In the genomic region with DNA sequence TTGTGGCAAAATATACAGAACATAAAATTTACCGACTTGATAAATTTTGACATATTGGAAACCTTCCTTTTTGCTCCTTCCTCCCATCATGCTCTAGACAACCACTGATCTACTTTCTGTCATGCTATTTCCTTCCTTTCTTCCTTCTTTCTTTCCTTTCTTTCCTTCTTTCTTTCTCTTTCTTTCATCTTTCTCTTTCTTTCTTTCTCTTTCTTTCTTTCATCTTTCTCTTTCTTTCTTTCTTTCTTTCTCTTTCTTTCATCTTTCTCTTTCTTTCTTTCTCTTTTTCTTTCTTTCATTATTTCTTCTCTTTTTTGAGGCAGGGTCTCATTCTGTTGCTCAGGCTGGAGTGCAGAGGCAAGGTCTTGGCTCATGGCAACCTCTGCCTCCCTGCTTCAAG, we compare ENCODE assay signal across 28 cellular contexts.
"Had no signal": no experiment of that assay in that cellular context is flagged by ENCODE, and none has a peak within 500 bp of the region (broad histone marks: within the 10 kb centered on the region; RNA-seq: fewer than 3 reads in every experiment).

No MANE protein-coding gene starts in this region.

- H3K4me2 ChIP-seq: neural progenitor cell, smooth muscle cell had no signal

- H3K27ac Mint-ChIP-seq: mesothelial cell of epicardium; naive B cell; natural killer cell; nephron progenitor cell; neural progenitor cell; stimulated activated memory B cell treated with anti-CD40 and anti-IgM and Interleukin-4, amounts not matched to agents 10 μg/mL and 1 μg/mL and 100 μg/mL, for 72 hours; type B pancreatic cell had no signal

- H3K4me3 ChIP-seq: left lung, lower lobe of right lung, neural progenitor cell, right atrium auricular region, right lobe of liver, smooth muscle cell, tibial nerve, vagina had no signal

- FAIRE-seq: kidney had no signal

- H3K9ac ChIP-seq: neural progenitor cell had no signal

- H3K27ac ChIP-seq: left lung, lower lobe of right lung, neural progenitor cell, neutrophil, right atrium auricular region, right lobe of liver, tibial nerve, vagina had no signal

- H3K9me3 ChIP-seq: left lung, lower lobe of right lung, neutrophil, right atrium auricular region, right lobe of liver, tibial nerve, vagina had no signal

- DNase-seq: hippocampal formation; kidney; left colon; left lung; lower lobe of right lung; mammary epithelial cell; mesendoderm; naive B cell; natural killer cell; nephron progenitor cell; occipital lobe; right lobe of liver; stimulated activated CD4-positive, alpha-beta T cell treated with anti-CD3 and anti-CD28 coated beads, Interleukin-1b, Interleukin-23, amount 100 ng/mL, for 48 hours; stimulated activated CD4-positive, alpha-beta T cell treated with anti-CD3 and anti-CD28 coated beads, Interleukin-2, amount 100 ng/mL, for 48 hours; stimulated activated CD4-positive, alpha-beta T cell treated with anti-CD3 and anti-CD28 coated beads, Interleukin-4, amount 100 ng/mL, for 4 hours; stimulated activated CD8-positive, alpha-beta memory T cell treated with anti-CD3 and anti-CD28 coated beads, Interleukin-4, amount 100 ng/mL, for 48 hours; stimulated activated naive CD8-positive, alpha-beta T cell treated with anti-CD3 and anti-CD28 coated beads, Interleukin-15, Interleukin-2, amounts not matched to agents 100 U/mL and 50 U/mL, for 24 hours; substantia nigra had no signal

- ATAC-seq: left colon; left lung; lower lobe of right lung; natural killer cell; right lobe of liver; stimulated activated memory B cell treated with anti-CD40 and anti-IgM and Interleukin-4, amounts not matched to agents 10 μg/mL and 1 μg/mL and 100 μg/mL, for 72 hours; stimulated activated naive CD8-positive, alpha-beta T cell treated with anti-CD3 and anti-CD28 coated beads, Interleukin-15, Interleukin-2, amounts not matched to agents 100 U/mL and 50 U/mL, for 24 hours had no signal

- H3K9me3 Mint-ChIP-seq: natural killer cell; stimulated activated memory B cell treated with anti-CD40 and anti-IgM and Interleukin-4, amounts not matched to agents 10 μg/mL and 1 μg/mL and 100 μg/mL, for 72 hours had no signal

- H3K36me3 ChIP-seq: left lung, lower lobe of right lung, neural progenitor cell, neutrophil, right atrium auricular region, right lobe of liver, tibial nerve, vagina had no signal

- H3K27me3 ChIP-seq: left lung, neural progenitor cell, right atrium auricular region, right lobe of liver, tibial nerve, vagina had no signal

- H3K4me1 ChIP-seq: left lung, lower lobe of right lung, neural progenitor cell, right atrium auricular region, right lobe of liver, tibial nerve, vagina had no signal

- H3K27me3 Mint-ChIP-seq: progenitor cell of endocrine pancreas had no signal

- H3K36me3 Mint-ChIP-seq: mesothelial cell of epicardium; naive B cell; natural killer cell; neural progenitor cell; stimulated activated memory B cell treated with anti-CD40 and anti-IgM and Interleukin-4, amounts not matched to agents 10 μg/mL and 1 μg/mL and 100 μg/mL, for 72 hours; type B pancreatic cell had no signal

- H3K4me1 Mint-ChIP-seq: mesothelial cell of epicardium; naive B cell; natural killer cell; nephron progenitor cell; neural progenitor cell; stimulated activated memory B cell treated with anti-CD40 and anti-IgM and Interleukin-4, amounts not matched to agents 10 μg/mL and 1 μg/mL and 100 μg/mL, for 72 hours had no signal

- H2AFZ ChIP-seq: neural progenitor cell had no signal

- H3K4me3 Mint-ChIP-seq: mesothelial cell of epicardium; naive B cell; natural killer cell; nephron progenitor cell; neural progenitor cell; stimulated activated memory B cell treated with anti-CD40 and anti-IgM and Interleukin-4, amounts not matched to agents 10 μg/mL and 1 μg/mL and 100 μg/mL, for 72 hours; type B pancreatic cell had no signal
